28 cellular contexts compared by ENCODE assay signal in the genomic region with DNA sequence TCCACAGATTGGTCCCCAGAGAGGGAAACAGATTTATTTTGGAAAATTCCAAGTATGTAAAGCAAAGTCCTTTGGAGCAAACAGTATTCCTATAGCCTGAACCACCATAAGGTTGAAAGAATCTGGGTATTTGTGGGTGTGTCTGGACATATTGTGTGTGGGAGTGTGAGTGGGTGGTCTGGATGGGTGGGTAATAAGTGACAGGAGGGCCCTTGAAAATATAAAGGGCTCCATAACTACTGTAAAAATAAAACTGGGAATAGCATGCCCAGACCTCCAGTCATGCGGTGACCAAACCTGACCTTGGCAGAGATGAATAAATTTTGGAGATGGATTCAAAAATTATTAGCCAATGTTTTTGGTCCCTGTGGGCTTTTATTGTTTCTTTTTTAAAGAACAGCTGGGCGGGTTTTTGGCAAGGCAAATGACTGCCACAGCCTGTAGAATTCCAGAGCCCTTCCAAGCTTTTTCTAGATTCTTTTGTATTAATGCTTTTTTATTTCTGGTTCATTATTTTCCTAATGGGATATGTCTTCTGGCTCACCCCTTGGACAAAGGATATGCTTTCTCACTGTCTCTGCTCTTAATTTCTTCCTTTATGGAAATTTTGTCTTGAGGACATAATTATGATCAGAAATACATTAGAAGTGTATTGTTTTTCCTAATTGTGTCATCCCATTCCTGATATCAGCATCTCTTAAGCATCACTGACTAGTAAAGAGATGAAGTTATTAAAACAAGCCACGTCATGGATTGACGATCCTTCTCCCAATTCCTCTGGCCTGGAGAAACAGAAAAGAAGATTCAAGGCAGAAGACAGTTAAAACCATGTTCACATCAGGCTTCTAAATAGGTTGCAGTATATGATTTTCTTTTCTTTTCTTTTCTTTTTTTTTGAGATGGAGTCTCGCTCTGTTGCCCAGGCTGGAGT.
DNase-seq lines count a peak whose midpoint lies in the region; ATAC-seq and TF ChIP-seq lines count a peak whose summit lies in the region.
"Had no signal": no experiment of that assay in that cellular context is flagged by ENCODE, and none has a peak within 500 bp of the region (broad histone marks: within the 10 kb centered on the region; RNA-seq: fewer than 3 reads in every experiment).

No MANE protein-coding gene starts in this region.

- H3K9me3 Mint-ChIP-seq in MCF 10A (ENCODE audit: unreplicated experiment), result no peaks in the 10 kb centered on the region
- no peaks in the 10 kb centered on the region for H3K9me3 Mint-ChIP-seq in natural killer cell treated with Interleukin-12 subunit alpha and Interleukin-12 subunit beta and Interleukin-15 and Interleukin-18, amount 100 ng/mL, for 72 hours
- H3K9me3 Mint-ChIP-seq: T-helper 2 cell treated with Interferon-gamma antibody and Interleukin-4, amounts not matched to agents 5 μg/mL and 100 μg/mL, for 36 hours; WTC11 had no signal

- DNase-seq in breast epithelium (ENCODE audit: low spot score in 2 of 2) (peak in 1 of 2 donors; percentile 20), MCF 10A (ENCODE audit: unreplicated experiment) (no peak), left ventricle myocardium inferior (peak; percentile 30), psoas muscle (peak; percentile 30 to 57), vagina (ENCODE audit: extremely low spot score in 2 of 2) (no peak), NCI-H2081 (lab: John Stamatoyannopoulos, UW) (no peak)
- DNase-seq in natural killer cell treated with Interleukin-12 subunit alpha and Interleukin-12 subunit beta and Interleukin-15 and Interleukin-18, amount 100 ng/mL, for 72 hours (ENCODE audit: low spot score), result no peak
- DNase-seq: activated CD4-positive, alpha-beta T cell treated with anti-CD3 and anti-CD28 coated beads, Interleukin-2, amount 50 U/mL, for 4 hours; activated CD8-positive, alpha-beta memory T cell treated with anti-CD3 and anti-CD28 coated beads, Interleukin-2, amount 50 U/mL, for 48 hours; activated effector memory CD4-positive, alpha-beta T cell treated with anti-CD3 and anti-CD28 coated beads, Interleukin-2, amount 50 U/mL, for 16 hours; caudate nucleus; COR-L47; DND-41; erythroblast; head of caudate nucleus; Kasumi-1; NCI-H1092; NCI-H2107; NCI-H524 treated with DMSO at 0.1 percent for 48 hours; stimulated activated CD4-positive, alpha-beta T cell treated with anti-CD3 and anti-CD28 coated beads, Interleukin-2, amount 100 ng/mL, for 48 hours; stimulated activated naive CD8-positive, alpha-beta T cell treated with anti-CD3 and anti-CD28 coated beads, Interleukin-15, Interleukin-2, amounts not matched to agents 100 U/mL and 50 U/mL, for 24 hours had no signal

- POLR2A ChIA-PET in MCF 10A (lab: Yijun Ruan, JAX), result no interaction called here

- no peak for TF ChIP-seq POLR2A in breast epithelium (IDR thresholded peaks at IDR 0.05)
- TF ChIP-seq POLR2A in vagina (IDR thresholded peaks at IDR 0.05), result no peak

- H3K4me1 Mint-ChIP-seq in MCF 10A (ENCODE audit: insufficient read depth, unreplicated experiment), result no peaks in the 10 kb centered on the region
- peaks cover 0 to 9% of the 10 kb centered on the region in 2 donors for H3K4me1 Mint-ChIP-seq in natural killer cell treated with Interleukin-12 subunit alpha and Interleukin-12 subunit beta and Interleukin-15 and Interleukin-18, amount 100 ng/mL, for 72 hours (ENCODE audit: low read depth in 2 of 2)
- H3K4me1 Mint-ChIP-seq: WTC11 had no signal

- CTCF ChIA-PET in MCF 10A (lab: Yijun Ruan, JAX), result interaction anchor here (0.6 kb wide), 1 partner anchor 716 kb away, joined by 4 read pairs; no protein-coding TSS in a partner anchor

- H3K4me3 Mint-ChIP-seq in MCF 10A (ENCODE audit: unreplicated experiment), result no peak overlapping the region
- H3K4me3 Mint-ChIP-seq in natural killer cell treated with Interleukin-12 subunit alpha and Interleukin-12 subunit beta and Interleukin-15 and Interleukin-18, amount 100 ng/mL, for 72 hours, result no peak overlapping the region
- H3K4me3 Mint-ChIP-seq: T-helper 2 cell treated with Interferon-gamma antibody and Interleukin-4, amounts not matched to agents 5 μg/mL and 100 μg/mL, for 36 hours; WTC11 had no signal

- WGBS in psoas muscle, 3 donors, result 43 to 55% (median 46%) methylated on average over 5 of the region's 5 CpGs

- peaks cover 0 to 6% of the 10 kb centered on the region in 2 donors for H3K4me1 ChIP-seq in breast epithelium
- peaks cover 15% of the 10 kb centered on the region for H3K4me1 ChIP-seq in left ventricle myocardium inferior
- peaks cover 2% of the 10 kb centered on the region for H3K4me1 ChIP-seq in psoas muscle
- H3K4me1 ChIP-seq in vagina, result peaks cover 17% of the 10 kb centered on the region
- H3K4me1 ChIP-seq: parathyroid adenoma had no signal

- peak in 3 of 4 donors; percentile 20 to 58 (median 35) for ATAC-seq in psoas muscle
- no peak for ATAC-seq in natural killer cell treated with Interleukin-12 subunit alpha and Interleukin-12 subunit beta and Interleukin-15 and Interleukin-18, amount 100 ng/mL, for 72 hours
- ATAC-seq in GM19463 (IDR thresholded peaks at IDR 0.05; ENCODE audit: unreplicated experiment), result no peak
- ATAC-seq: stimulated activated naive CD8-positive, alpha-beta T cell treated with anti-CD3 and anti-CD28 coated beads, Interleukin-15, Interleukin-2, amounts not matched to agents 100 U/mL and 50 U/mL, for 24 hours; WTC11 had no signal

- H3K9me3 ChIP-seq in breast epithelium, result no peaks in the 10 kb centered on the region
- no peaks in the 10 kb centered on the region for H3K9me3 ChIP-seq in left ventricle myocardium inferior (replicated peaks)
- no peaks in the 10 kb centered on the region for H3K9me3 ChIP-seq in psoas muscle
- H3K9me3 ChIP-seq in vagina, result no peaks in the 10 kb centered on the region

- intact Hi-C loops in breast epithelium (cut with DNase I; ENCODE audit: low total_unique reads), result no loop called here
- intact Hi-C loops in MCF 10A (cut with micrococcal nuclease), result no loop called here
- intact Hi-C loops in left ventricle myocardium inferior (cut with micrococcal nuclease), result no loop called here
- intact Hi-C loops in psoas muscle (cut with DNase I), result no loop called here
- intact Hi-C loops in vagina (cut with DNase I), result loop anchor here (10.0 kb wide), 1 partner anchor 450 kb away; the partner anchor contains the start of gene PRRX1

- TF ChIP-seq CTCF in breast epithelium (IDR thresholded peaks at IDR 0.05), result no peak
- TF ChIP-seq CTCF in MCF 10A (IDR thresholded peaks at IDR 0.05; ENCODE audit: unreplicated experiment), result no peak
- no peak for TF ChIP-seq CTCF in left ventricle myocardium inferior (IDR thresholded peaks at IDR 0.05; ENCODE audit: borderline replicate concordance)
- TF ChIP-seq CTCF in psoas muscle (IDR thresholded peaks at IDR 0.05), result no peak
- TF ChIP-seq CTCF in vagina (IDR thresholded peaks at IDR 0.05), result no peak

- H3K27me3 ChIP-seq in breast epithelium, result no peaks in the 10 kb centered on the region
- H3K27me3 ChIP-seq in left ventricle myocardium inferior (ENCODE audit: low read depth), result no peaks in the 10 kb centered on the region
- H3K27me3 ChIP-seq in psoas muscle (ENCODE audit: insufficient read depth in 3 of 3, low read length in 2 of 3), result no peaks in the 10 kb centered on the region
- no peaks in the 10 kb centered on the region for H3K27me3 ChIP-seq in vagina

- no peaks in the 10 kb centered on the region for H3K36me3 Mint-ChIP-seq in MCF 10A (ENCODE audit: insufficient read depth, unreplicated experiment)
- no peaks in the 10 kb centered on the region for H3K36me3 Mint-ChIP-seq in natural killer cell treated with Interleukin-12 subunit alpha and Interleukin-12 subunit beta and Interleukin-15 and Interleukin-18, amount 100 ng/mL, for 72 hours
- H3K36me3 Mint-ChIP-seq: WTC11 had no signal

- H3K4me3 ChIP-seq in breast epithelium, result no peak overlapping the region
- no peak overlapping the region for H3K4me3 ChIP-seq in left ventricle myocardium inferior
- H3K4me3 ChIP-seq in psoas muscle, result no peak overlapping the region
- no peak overlapping the region for H3K4me3 ChIP-seq in vagina
- H3K4me3 ChIP-seq: lung, skin epidermis had no signal

- H3K27ac Mint-ChIP-seq in MCF 10A (ENCODE audit: low read depth, unreplicated experiment), result no peak overlapping the region
- H3K27ac Mint-ChIP-seq in natural killer cell treated with Interleukin-12 subunit alpha and Interleukin-12 subunit beta and Interleukin-15 and Interleukin-18, amount 100 ng/mL, for 72 hours, result no peak overlapping the region
- H3K27ac Mint-ChIP-seq: T-helper 2 cell treated with Interferon-gamma antibody and Interleukin-4, amounts not matched to agents 5 μg/mL and 100 μg/mL, for 36 hours; WTC11 had no signal

- H3K27ac ChIP-seq in breast epithelium (peak overlapping the region; percentile 59 to 81), left ventricle myocardium inferior (replicated peaks) (peak overlapping the region; percentile 60), psoas muscle (no peak overlapping the region), vagina (peak overlapping the region; percentile 27)
- H3K27ac ChIP-seq: 22Rv1, parathyroid adenoma had no signal

- no peaks in the 10 kb centered on the region for H3K36me3 ChIP-seq in breast epithelium
- no peaks in the 10 kb centered on the region for H3K36me3 ChIP-seq in left ventricle myocardium inferior
- no peaks in the 10 kb centered on the region for H3K36me3 ChIP-seq in psoas muscle (ENCODE audit: insufficient read depth in 1 of 2, low read depth in 1 of 2)
- H3K36me3 ChIP-seq in vagina, result no peaks in the 10 kb centered on the region

- no TSS peak for BruUV-seq in MCF 10A (replicated peaks; lab: Mats Ljungman, UMichigan)

- no peaks in the 10 kb centered on the region for H3K27me3 Mint-ChIP-seq in MCF 10A (ENCODE audit: insufficient read depth, unreplicated experiment)
- H3K27me3 Mint-ChIP-seq in natural killer cell treated with Interleukin-12 subunit alpha and Interleukin-12 subunit beta and Interleukin-15 and Interleukin-18, amount 100 ng/mL, for 72 hours, result peaks cover 19 to 50% of the 10 kb centered on the region in 2 donors

Comparison
In these comparisons a context has a peak if more than half of its experiments do, and no peak if none do; other contexts are left out.
1. DNase-seq: peak in left ventricle myocardium inferior (single experiment) and psoas muscle (2 of 2); none in MCF 10A (single experiment), vagina (0 of 2), natural killer cell treated with Interleukin-12 subunit alpha and Interleukin-12 subunit beta and Interleukin-15 and Interleukin-18, amount 100 ng/mL, for 72 hours (single experiment) and NCI-H2081 (0 of 2).
2. ATAC-seq: peak in psoas muscle (3 of 4); none in natural killer cell treated with Interleukin-12 subunit alpha and Interleukin-12 subunit beta and Interleukin-15 and Interleukin-18, amount 100 ng/mL, for 72 hours (0 of 2) and GM19463 (single experiment).